In genomic region chr6:34696189-34696738, GRCh38 we compare ENCODE assay signal across 8 cellular contexts. TPM values are rescaled to one million over a fixed set of nuclear protein-coding genes. Genes with fewer than 3 reads are reported as not detected.
DNase-seq lines count a peak whose midpoint lies in the region; ATAC-seq and TF ChIP-seq lines count a peak whose summit lies in the region.

No MANE protein-coding gene starts in this region.

- H3K9me3 Mint-ChIP-seq in activated CD8-positive, alpha-beta memory T cell treated with anti-CD3 and anti-CD28 coated beads, Interleukin-2, amount 10 ng/mL, durations not matched to agents 7 days and 5 days (ENCODE audit: low read depth): no peaks in the 10 kb centered on the region
- H3K9me3 Mint-ChIP-seq in effector memory CD8-positive, alpha-beta T cell: no peaks in the 10 kb centered on the region

- TSS peak; percentile 60 for BruUV-seq in Panc1 (replicated peaks; lab: Mats Ljungman, UMichigan)

- intact Hi-C loops in Panc1 (cut with micrococcal nuclease; ENCODE audit: unreplicated experiment) (no loop called here), uterus (cut with DNase I; ENCODE audit: low total_unique reads) (no loop called here)

- POLR2A ChIA-PET in Panc1 (lab: Charles Lee): interaction anchor here (0.6 kb wide), 1 partner anchor 47 kb away, joined by 5 read pairs; no protein-coding TSS in a partner anchor

- H3K27ac Mint-ChIP-seq in activated CD8-positive, alpha-beta memory T cell treated with anti-CD3 and anti-CD28 coated beads, Interleukin-2, amount 10 ng/mL, durations not matched to agents 7 days and 5 days: peak overlapping the region; percentile 84
- peak overlapping the region; percentile 95 to 98 for H3K27ac Mint-ChIP-seq in effector memory CD8-positive, alpha-beta T cell

- DNase-seq in activated CD8-positive, alpha-beta memory T cell treated with anti-CD3 and anti-CD28 coated beads, Interleukin-2, amount 10 ng/mL, durations not matched to agents 7 days and 5 days: no peak
- DNase-seq in activated CD8-positive, alpha-beta memory T cell treated with anti-CD3 and anti-CD28 coated beads for 24 hours: no peak
- DNase-seq in Panc1 (ENCODE audit: low read depth, low spot score): no peak
- no peak for DNase-seq in effector memory CD8-positive, alpha-beta T cell
- peak; percentile 38 for DNase-seq in mucosa of gallbladder (ENCODE audit: low spot score)
- DNase-seq in uterus: no peak
- DNase-seq in activated effector memory CD4-positive, alpha-beta T cell treated with Interleukin-2 at 50 U/mL for 16 hours: no peak

- peaks cover under 1% of the 10 kb centered on the region for H3K27me3 Mint-ChIP-seq in activated CD8-positive, alpha-beta memory T cell treated with anti-CD3 and anti-CD28 coated beads, Interleukin-2, amount 10 ng/mL, durations not matched to agents 7 days and 5 days
- no peaks in the 10 kb centered on the region for H3K27me3 Mint-ChIP-seq in effector memory CD8-positive, alpha-beta T cell

- no peak for TF ChIP-seq POLR2A in uterus (IDR thresholded peaks at IDR 0.05)

- CTCF ChIA-PET in activated CD8-positive, alpha-beta memory T cell treated with anti-CD3 and anti-CD28 coated beads, Interleukin-2, amount 10 ng/mL, durations not matched to agents 7 days and 5 days (lab: Charles Lee): interaction anchor here (0.9 to 1.4 kb wide), 4 partner anchors 10 to 85 kb away, joined by 3 to 5 read pairs (median 4); no protein-coding TSS in a partner anchor
- CTCF ChIA-PET in Panc1 (lab: Charles Lee): interaction anchor here (0.6 kb wide), 1 partner anchor 78 kb away, joined by 3 read pairs; no protein-coding TSS in a partner anchor

- ATAC-seq in activated CD8-positive, alpha-beta memory T cell treated with anti-CD3 and anti-CD28 coated beads, Interleukin-2, amount 10 ng/mL, durations not matched to agents 7 days and 5 days: peak; percentile 65
- ATAC-seq in HG02840 (IDR thresholded peaks at IDR 0.05; ENCODE audit: low FRiP score, unreplicated experiment) (peak; percentile 32), Panc1 (peak; percentile 70)
- ATAC-seq in effector memory CD8-positive, alpha-beta T cell (replicated peaks): no peak

- H3K27ac ChIP-seq in Panc1 (ENCODE audit: low read length): peak overlapping the region; percentile 87
- H3K27ac ChIP-seq in uterus: peak overlapping the region; percentile 91 to 97

- no peaks in the 10 kb centered on the region for H3K27me3 ChIP-seq in Panc1 (ENCODE audit: control insufficient read depth, insufficient read depth, low read length)
- no peaks in the 10 kb centered on the region for H3K27me3 ChIP-seq in uterus

- H3K36me3 ChIP-seq in Panc1 (ENCODE audit: control insufficient read depth, insufficient read depth, low read length) (no peaks in the 10 kb centered on the region; the same call in 1 of the 2 replicates), uterus (no peaks in the 10 kb centered on the region)

- H3K4me1 Mint-ChIP-seq in activated CD8-positive, alpha-beta memory T cell treated with anti-CD3 and anti-CD28 coated beads, Interleukin-2, amount 10 ng/mL, durations not matched to agents 7 days and 5 days: peaks cover 43% of the 10 kb centered on the region
- peaks cover 28 to 43% of the 10 kb centered on the region in 2 donors for H3K4me1 Mint-ChIP-seq in effector memory CD8-positive, alpha-beta T cell (ENCODE audit: low read depth in 2 of 2)

- H3K4me3 Mint-ChIP-seq in activated CD8-positive, alpha-beta memory T cell treated with anti-CD3 and anti-CD28 coated beads, Interleukin-2, amount 10 ng/mL, durations not matched to agents 7 days and 5 days: peak overlapping the region; percentile 96
- H3K4me3 Mint-ChIP-seq in effector memory CD8-positive, alpha-beta T cell: peak overlapping the region; percentile 82 to 97

- peaks cover 15% of the 10 kb centered on the region for H3K36me3 Mint-ChIP-seq in activated CD8-positive, alpha-beta memory T cell treated with anti-CD3 and anti-CD28 coated beads, Interleukin-2, amount 10 ng/mL, durations not matched to agents 7 days and 5 days
- H3K36me3 Mint-ChIP-seq in effector memory CD8-positive, alpha-beta T cell (ENCODE audit: insufficient read depth): peaks cover 16% of the 10 kb centered on the region

- peaks cover 9% of the 10 kb centered on the region for H3K4me1 ChIP-seq in Panc1 (ENCODE audit: control insufficient read depth, insufficient read depth, low read length)
- no peaks in the 10 kb centered on the region for H3K4me1 ChIP-seq in uterus

- TF ChIP-seq CTCF in Panc1 (IDR thresholded peaks at IDR 0.05) (no peak), uterus (IDR thresholded peaks at IDR 0.05) (no peak)

- in situ Hi-C loops in Panc1 (cut with HindIII; ENCODE audit: low pct_unique_long_range_greater_than_20kb, low sequenced_read_pairs): no loop called here

- H3K4me3 ChIP-seq in Panc1 (ENCODE audit: low read depth in 2 of 2, low read length in 2 of 2) (peak overlapping the region; percentile 90 to 99), uterus (peak overlapping the region; percentile 80 to 84)

- H3K9me3 ChIP-seq in Panc1 (ENCODE audit: control insufficient read depth, insufficient read depth, low read depth, low read length) (no peaks in the 10 kb centered on the region), uterus (no peaks in the 10 kb centered on the region)

RNA-seq across cellular contexts. Expression of gene ILRUN, which starts 0.3 kb away (rescaled TPM):
- 10 to 100 TPM; 73.7 to 79.8 TPM for total RNA-seq in activated CD8-positive, alpha-beta memory T cell treated with anti-CD3 and anti-CD28 coated beads, Interleukin-2, amount 10 ng/mL, durations not matched to agents 7 days and 5 days
- total RNA-seq in Panc1 (2021; ENCODE audit: unreplicated experiment) (62.8 TPM), mucosa of gallbladder (89.5 TPM), uterus (10 to 100 TPM in 3 of 4 donors, 1 to 10 TPM in 1; 9.0 to 70.8 (median 35.0) TPM)
- polyA plus RNA-seq in Panc1 (2012; ENCODE audit: insufficient read length): 40.5 TPM
